In the genomic region with DNA sequence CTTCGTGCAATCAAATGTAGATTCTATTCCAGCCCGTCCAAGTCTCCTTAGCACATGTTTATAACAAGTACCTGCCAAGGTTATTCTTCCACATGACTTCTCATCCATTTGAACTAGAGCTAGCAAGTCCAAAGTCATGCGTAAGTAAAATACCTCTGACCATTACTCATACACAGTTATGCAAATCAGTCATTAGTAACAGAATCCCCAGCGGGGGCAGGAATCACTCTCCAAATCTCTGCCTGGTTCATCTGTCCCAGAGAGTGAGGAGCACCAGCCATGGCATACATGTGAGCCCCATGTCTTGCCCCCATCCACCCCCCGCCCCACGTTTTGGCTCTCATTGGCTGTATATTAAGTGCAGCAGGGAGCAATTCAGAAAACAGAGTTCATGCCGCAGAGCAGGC, we compare ENCODE assay signal across 11 cellular contexts. TPM values are rescaled to one million over a fixed set of nuclear protein-coding genes. Genes with fewer than 3 reads are reported as not detected.
DNase-seq lines count a peak whose midpoint lies in the region; ATAC-seq and TF ChIP-seq lines count a peak whose summit lies in the region.
"Had no signal": no experiment of that assay in that cellular context is flagged by ENCODE, and none has a peak within 500 bp of the region (broad histone marks: within the 10 kb centered on the region; RNA-seq: fewer than 3 reads in every experiment).

No MANE protein-coding gene starts in this region.

- DNase-seq in AG08396 (ENCODE audit: low spot score) (peak; percentile 83), NCI-H446 treated with DMSO at 0.1 percent for 48 hours (lab: John Stamatoyannopoulos, UW) (peak; percentile 55), mucosa of descending colon (no peak)
- no peak for DNase-seq in activated naive CD4-positive, alpha-beta T cell treated with anti-CD3 and anti-CD28 coated beads for 36 hours
- DNase-seq: CD4-positive, CD25-positive, alpha-beta regulatory T cell; glutamatergic neuron; right lobe of liver had no signal

- no peaks in the 10 kb centered on the region for H3K36me3 ChIP-seq in duodenal mucosa (ENCODE audit: control insufficient read depth in 1 of 2, insufficient read depth in 2 of 2, low read length in 2 of 2)
- H3K36me3 ChIP-seq in mucosa of descending colon (ENCODE audit: low read depth), result no peaks in the 10 kb centered on the region
- H3K36me3 ChIP-seq: right lobe of liver had no signal

- H3K9me3 ChIP-seq in duodenal mucosa (ENCODE audit: control insufficient read depth in 1 of 2, low read length in 2 of 2) (no peaks in the 10 kb centered on the region), mucosa of descending colon (no peaks in the 10 kb centered on the region)
- H3K9me3 ChIP-seq: right lobe of liver had no signal

- no peak overlapping the region for H3K27ac Mint-ChIP-seq in activated naive CD4-positive, alpha-beta T cell treated with anti-CD3 and anti-CD28 coated beads for 36 hours
- H3K27ac Mint-ChIP-seq: CD4-positive, CD25-positive, alpha-beta regulatory T cell had no signal

- H3K4me1 Mint-ChIP-seq in activated naive CD4-positive, alpha-beta T cell treated with anti-CD3 and anti-CD28 coated beads for 36 hours (ENCODE audit: low read depth), result no peaks in the 10 kb centered on the region
- H3K4me1 Mint-ChIP-seq: CD4-positive, CD25-positive, alpha-beta regulatory T cell had no signal

- H3K27me3 Mint-ChIP-seq in activated naive CD4-positive, alpha-beta T cell treated with anti-CD3 and anti-CD28 coated beads for 36 hours (ENCODE audit: low read depth), result no peaks in the 10 kb centered on the region

- ATAC-seq in mucosa of descending colon (peak; percentile 58), HG03039 (IDR thresholded peaks at IDR 0.05; ENCODE audit: unreplicated experiment) (no peak), HG02840 (IDR thresholded peaks at IDR 0.05; ENCODE audit: low FRiP score, unreplicated experiment) (no peak), GM18868 (IDR thresholded peaks at IDR 0.05; ENCODE audit: unreplicated experiment) (no peak)

- peaks cover 29 to 36% of the 10 kb centered on the region in 2 donors for H3K4me1 ChIP-seq in duodenal mucosa (ENCODE audit: control insufficient read depth in 1 of 2, insufficient read depth in 2 of 2, low read length in 2 of 2)
- H3K4me1 ChIP-seq in mucosa of descending colon (ENCODE audit: low read depth), result peaks cover 8% of the 10 kb centered on the region

- intact Hi-C loops in mucosa of descending colon (cut with DNase I, micrococcal nuclease), result no loop called here
- intact Hi-C loops in activated naive CD4-positive, alpha-beta T cell treated with anti-CD3 and anti-CD28 coated beads for 36 hours (cut with micrococcal nuclease), result no loop called here

- CTCF ChIA-PET in activated naive CD4-positive, alpha-beta T cell treated with anti-CD3 and anti-CD28 coated beads for 36 hours (lab: Charles Lee), result no interaction called here

- no peaks in the 10 kb centered on the region for H3K36me3 Mint-ChIP-seq in activated naive CD4-positive, alpha-beta T cell treated with anti-CD3 and anti-CD28 coated beads for 36 hours (ENCODE audit: low read depth)
- H3K36me3 Mint-ChIP-seq: CD4-positive, CD25-positive, alpha-beta regulatory T cell had no signal

- TF ChIP-seq CTCF in mucosa of descending colon (IDR thresholded peaks at IDR 0.05), result no peak

- H3K4me3 ChIP-seq in duodenal mucosa (ENCODE audit: low read depth in 1 of 2, low read length in 2 of 2), result no peak overlapping the region
- no peak overlapping the region for H3K4me3 ChIP-seq in mucosa of descending colon
- H3K4me3 ChIP-seq: right lobe of liver had no signal

- H3K27me3 ChIP-seq in duodenal mucosa (ENCODE audit: control insufficient read depth in 1 of 2, insufficient read depth in 2 of 2, low read length in 2 of 2), result no peaks in the 10 kb centered on the region
- H3K27me3 ChIP-seq: right lobe of liver had no signal

- no peaks in the 10 kb centered on the region for H3K9me3 Mint-ChIP-seq in activated naive CD4-positive, alpha-beta T cell treated with anti-CD3 and anti-CD28 coated beads for 36 hours
- H3K9me3 Mint-ChIP-seq: CD4-positive, CD25-positive, alpha-beta regulatory T cell had no signal

- no peak overlapping the region for H3K4me3 Mint-ChIP-seq in activated naive CD4-positive, alpha-beta T cell treated with anti-CD3 and anti-CD28 coated beads for 36 hours
- H3K4me3 Mint-ChIP-seq: CD4-positive, CD25-positive, alpha-beta regulatory T cell had no signal

- no peak overlapping the region for H3K9ac ChIP-seq in duodenal mucosa (ENCODE audit: low read depth in 1 of 2, low read length in 2 of 2)

- H3K27ac ChIP-seq in duodenal mucosa (ENCODE audit: low read depth, low read length), result peak overlapping the region; percentile 63
- H3K27ac ChIP-seq: right lobe of liver had no signal

RNA-seq across cellular contexts. Expression of gene SRL, which starts 27.7 kb away (rescaled TPM):
- 1 to 10 TPM in 1 of 3 donors, under 1 TPM in 2; 0.35 to 1.2 (median 0.41) TPM for total RNA-seq in mucosa of descending colon
- not detected for total RNA-seq in activated naive CD4-positive, alpha-beta T cell treated with anti-CD3 and anti-CD28 coated beads for 36 hours
- total RNA-seq: CD4-positive, CD25-positive, alpha-beta regulatory T cell had no signal

RNA-seq across cellular contexts. Expression of gene TFAP4, which starts 58.6 kb away (rescaled TPM):
- 10 to 100 TPM in 2 of 3 donors, 1 to 10 TPM in 1; 10.0 to 12.2 (median 12.1) TPM for total RNA-seq in mucosa of descending colon
- total RNA-seq in activated naive CD4-positive, alpha-beta T cell treated with anti-CD3 and anti-CD28 coated beads for 36 hours, result 10 to 100 TPM; 24.0 to 27.7 TPM

Comparison
In these comparisons a context has a peak if more than half of its experiments do, and no peak if none do; other contexts are left out.
1. DNase-seq: peak in AG08396 (single experiment) and NCI-H446 treated with DMSO at 0.1 percent for 48 hours (single experiment); none in mucosa of descending colon (0 of 3) and activated naive CD4-positive, alpha-beta T cell treated with anti-CD3 and anti-CD28 coated beads for 36 hours (single experiment).